In the genomic region with DNA sequence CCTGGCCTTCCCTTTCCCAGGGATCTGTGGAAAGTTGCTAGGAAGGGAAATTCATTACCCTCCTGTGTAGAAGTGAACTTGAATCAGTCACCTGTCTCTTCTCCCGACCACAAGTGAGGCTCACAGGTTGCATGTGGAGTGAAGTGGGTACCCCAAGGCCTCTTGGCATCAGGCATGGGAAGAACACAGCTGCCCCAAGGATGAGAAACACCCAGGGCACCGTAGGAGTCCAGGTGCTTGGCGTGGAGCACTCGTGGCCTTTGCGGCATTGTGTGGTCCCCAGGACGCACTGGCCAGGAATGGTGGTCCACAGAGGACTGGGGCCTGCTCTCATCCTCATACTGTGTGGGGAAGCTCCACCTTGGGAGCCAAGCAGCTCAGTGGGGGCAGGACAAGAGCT, we compare ENCODE assay signal across 32 cellular contexts. TPM values are rescaled to one million over a fixed set of nuclear protein-coding genes. Genes with fewer than 3 reads are reported as not detected.
"Had no signal": no experiment of that assay in that cellular context is flagged by ENCODE, and none has a peak within 500 bp of the region (broad histone marks: within the 10 kb centered on the region; RNA-seq: fewer than 3 reads in every experiment).

No MANE protein-coding gene starts in this region.

- H3K4me3 ChIP-seq: ascending aorta, breast epithelium had no signal

- H3K4me1 ChIP-seq: ascending aorta, breast epithelium had no signal

- FAIRE-seq: TTC549 had no signal

- H3K27me3 ChIP-seq: ascending aorta, brain microvascular endothelial cell, breast epithelium had no signal

- H3K9me3 ChIP-seq: ascending aorta, breast epithelium had no signal

- H3K36me3 ChIP-seq: ascending aorta, brain microvascular endothelial cell, breast epithelium had no signal

- ATAC-seq: activated CD4-positive, alpha-beta T cell treated with anti-CD3 and anti-CD28 coated beads for 36 hours; activated CD4-positive, CD25-positive, alpha-beta regulatory T cell treated with anti-CD3 and anti-CD28 coated beads, Interleukin-2, amount 50 U/mL, for 24 hours; activated CD8-positive, alpha-beta memory T cell treated with anti-CD3 and anti-CD28 coated beads, Interleukin-2, amount 10 ng/mL, durations not matched to agents 7 days and 5 days; activated CD8-positive, alpha-beta T cell treated with anti-CD3 and anti-CD28 coated beads, Interleukin-2, amount 10 ng/mL, durations not matched to agents 7 days and 5 days; activated naive CD8-positive, alpha-beta T cell treated with anti-CD3 and anti-CD28 coated beads, Interleukin-2, amount 50 U/mL, for 24 hours had no signal

- H3K27ac ChIP-seq: ascending aorta, brain microvascular endothelial cell, breast epithelium, VCaP had no signal

- DNase-seq: activated CD4-positive, alpha-beta memory T cell treated with anti-CD3 and anti-CD28 coated beads, Interleukin-2, amount 10 ng/mL, durations not matched to agents 7 days and 5 days; activated CD4-positive, alpha-beta T cell treated with anti-CD3 and anti-CD28 coated beads for 1 hour; activated CD4-positive, alpha-beta T cell treated with anti-CD3 and anti-CD28 coated beads for 36 hours; activated CD4-positive, alpha-beta T cell treated with anti-CD3 and anti-CD28 coated beads for 48 hours; activated CD4-positive, alpha-beta T cell treated with anti-CD3 and anti-CD28 coated beads, Interleukin-2, amount 10 ng/mL, durations not matched to agents 7 days and 5 days; activated CD4-positive, alpha-beta T cell treated with anti-CD3 and anti-CD28 coated beads, Interleukin-2, amount 50 U/mL, for 48 hours; activated CD4-positive, CD25-positive, alpha-beta regulatory T cell; activated CD8-positive, alpha-beta memory T cell treated with anti-CD3 and anti-CD28 coated beads for 24 hours; activated CD8-positive, alpha-beta memory T cell treated with anti-CD3 and anti-CD28 coated beads, Interleukin-2, amount 10 ng/mL, durations not matched to agents 7 days and 5 days; activated CD8-positive, alpha-beta memory T cell treated with anti-CD3 and anti-CD28 coated beads, Interleukin-2, amount 50 U/mL, for 48 hours; activated CD8-positive, alpha-beta T cell treated with anti-CD3 and anti-CD28 coated beads, Interleukin-2, amount 10 ng/mL, durations not matched to agents 7 days and 5 days; activated effector memory CD4-positive, alpha-beta T cell treated with Interleukin-2 at 50 U/mL for 16 hours; activated gamma-delta T cell; activated naive CD4-positive, alpha-beta T cell treated with anti-CD3 and anti-CD28 coated beads, Interleukin-2, amount 10 ng/mL, durations not matched to agents 7 days and 5 days; activated naive CD4-positive, alpha-beta T cell treated with Interleukin-2 at 50 U/mL for 16 hours; activated naive CD8-positive, alpha-beta T cell treated with anti-CD3 and anti-CD28 coated beads, Interleukin-2, amount 10 ng/mL, durations not matched to agents 7 days and 5 days; activated naive CD8-positive, alpha-beta T cell treated with anti-CD3 and anti-CD28 coated beads, Interleukin-2, amount 50 U/mL, for 24 hours; activated T-cell treated with anti-CD3 and anti-CD28 coated beads, Interleukin-2, amount 50 U/mL, for 24 hours; activated T-cell treated with anti-CD3 and anti-CD28 coated beads, Interleukin-2, amount 50 U/mL, for 48 hours; amygdala; anterior cingulate cortex; brain microvascular endothelial cell; central memory CD4-positive, alpha-beta T cell; T-helper 1 cell; T-helper 2 cell; T-helper 9 cell had no signal

RNA-seq across cellular contexts. Expression of a gene that starts 47.5 kb away (rescaled TPM):
- total RNA-seq: activated CD4-positive, alpha-beta memory T cell treated with anti-CD3 and anti-CD28 coated beads, Interleukin-2, amount 10 ng/mL, durations not matched to agents 7 days and 5 days; activated CD4-positive, alpha-beta T cell treated with anti-CD3 and anti-CD28 coated beads for 36 hours; activated CD4-positive, alpha-beta T cell treated with anti-CD3 and anti-CD28 coated beads, Interleukin-2, amount 10 ng/mL, durations not matched to agents 7 days and 5 days; activated CD8-positive, alpha-beta memory T cell treated with anti-CD3 and anti-CD28 coated beads, Interleukin-2, amount 10 ng/mL, durations not matched to agents 7 days and 5 days; activated CD8-positive, alpha-beta T cell treated with anti-CD3 and anti-CD28 coated beads, Interleukin-2, amount 10 ng/mL, durations not matched to agents 7 days and 5 days; activated naive CD8-positive, alpha-beta T cell treated with anti-CD3 and anti-CD28 coated beads, Interleukin-2, amount 10 ng/mL, durations not matched to agents 7 days and 5 days; activated T-helper 2 cell treated with anti-CD3 and anti-CD28 coated beads, Interferon-gamma antibody, Interleukin-2, Interleukin-4, amounts not matched to agents 10 μg/mL and 5 μg/mL and 100 μg/mL, durations not matched to agents 14 hours and 24 hours and 36 hours; ascending aorta had no signal
